Comparison of ENCODE assay signal across 23 cellular contexts in the genomic region with DNA sequence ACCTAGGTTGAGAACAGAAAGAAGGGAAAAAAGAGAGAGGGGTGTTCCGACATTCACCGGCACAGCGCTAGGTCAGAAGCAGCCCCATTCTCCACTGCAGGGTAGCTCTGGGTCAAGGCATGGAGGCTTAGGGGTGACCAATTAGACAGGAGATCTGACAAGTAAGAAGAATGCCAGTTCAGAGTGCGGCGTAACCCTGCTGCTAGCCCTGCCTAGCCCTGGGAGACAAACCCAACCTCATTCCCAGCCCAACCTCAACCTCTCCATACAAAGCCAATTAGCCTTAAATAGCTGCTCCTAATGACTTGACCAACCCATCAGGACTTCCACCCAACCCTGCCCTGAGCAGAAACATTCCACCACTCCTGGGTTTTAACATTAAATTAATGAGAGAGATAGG. TPM values are rescaled to one million over a fixed set of nuclear protein-coding genes. Genes with fewer than 3 reads are reported as not detected.
DNase-seq lines count a peak whose midpoint lies in the region; ATAC-seq and TF ChIP-seq lines count a peak whose summit lies in the region.
"Had no signal": no experiment of that assay in that cellular context is flagged by ENCODE, and none has a peak within 500 bp of the region (broad histone marks: within the 10 kb centered on the region; RNA-seq: fewer than 3 reads in every experiment).

No MANE protein-coding gene starts in this region.

- H3K36me3 ChIP-seq in breast epithelium (no peaks in the 10 kb centered on the region), rectal smooth muscle tissue (ENCODE audit: control insufficient read depth, insufficient read depth, low read length) (no peaks in the 10 kb centered on the region), uterus (no peaks in the 10 kb centered on the region), body of pancreas (replicated peaks in 1 of 2; ENCODE audit: insufficient read depth in 1 of 2, low read depth in 2 of 2) (no peaks in the 10 kb centered on the region)
- H3K36me3 ChIP-seq: left lung had no signal

- WGBS in body of pancreas, 2 donors = 92 to 93% methylated on average over 5 of the region's 5 CpGs

- CTCF ChIA-PET in MCF 10A (lab: Yijun Ruan, JAX) = interaction anchor here (0.6 to 38.6 kb wide), 10 partner anchors 9 to 650 kb away, joined by 3 to 981 read pairs (median 6); no protein-coding TSS in a partner anchor

- H3K4me1 ChIP-seq in breast epithelium (peaks cover 11 to 25% of the 10 kb centered on the region in 2 donors), rectal smooth muscle tissue (ENCODE audit: control insufficient read depth, insufficient read depth, low read length) (peaks cover 51% of the 10 kb centered on the region), uterus (peaks cover 0 to 9% of the 10 kb centered on the region in 2 donors), body of pancreas (peaks cover 5% of the 10 kb centered on the region)

- BruUV-seq in MCF 10A (replicated peaks; lab: Mats Ljungman, UMichigan) = no TSS peak

- DNase-seq in breast epithelium (ENCODE audit: low spot score in 2 of 2) (no peak), MCF 10A (ENCODE audit: unreplicated experiment) (no peak), uterus (no peak), body of pancreas (no peak)
- DNase-seq in activated CD8-positive, alpha-beta memory T cell treated with anti-CD3 and anti-CD28 coated beads, Interleukin-2, amount 50 U/mL, for 4 hours = no peak
- DNase-seq: activated CD8-positive, alpha-beta memory T cell treated with anti-CD3 and anti-CD28 coated beads for 24 hours; foreskin keratinocyte; left lung; naive B cell; NCI-H2029; SIG-M5 had no signal

- H3K27me3 Mint-ChIP-seq in MCF 10A (ENCODE audit: insufficient read depth, unreplicated experiment) = peaks cover 33% of the 10 kb centered on the region

- no peak for TF ChIP-seq CTCF in breast epithelium (IDR thresholded peaks at IDR 0.05)
- TF ChIP-seq CTCF in MCF 10A (IDR thresholded peaks at IDR 0.05; ENCODE audit: unreplicated experiment) = no peak
- no peak for TF ChIP-seq CTCF in uterus (IDR thresholded peaks at IDR 0.05)
- TF ChIP-seq CTCF in body of pancreas (IDR thresholded peaks at IDR 0.05) = no peak

- ATAC-seq in HG02981 (IDR thresholded peaks at IDR 0.05; ENCODE audit: unreplicated experiment) (no peak), body of pancreas (no peak)
- ATAC-seq: foreskin keratinocyte, K562, left lung, WTC11 had no signal

- H3K36me3 Mint-ChIP-seq in MCF 10A (ENCODE audit: insufficient read depth, unreplicated experiment) = no peaks in the 10 kb centered on the region
- H3K36me3 Mint-ChIP-seq: naive B cell, WTC11 had no signal

- intact Hi-C loops in breast epithelium (cut with DNase I; ENCODE audit: low total_unique reads) (no loop called here), MCF 10A (cut with micrococcal nuclease) (no loop called here), uterus (cut with DNase I; ENCODE audit: low total_unique reads) (no loop called here), body of pancreas (cut with DNase I) (loop anchor here (5.0 kb wide), 1 partner anchor 212 kb away; no protein-coding TSS in a partner anchor)

- H3K4me3 Mint-ChIP-seq in MCF 10A (ENCODE audit: unreplicated experiment) = no peak overlapping the region
- H3K4me3 Mint-ChIP-seq: activated T-helper 1 cell treated with anti-CD3 and anti-CD28 coated beads, Interleukin-12 subunit alpha, Interleukin-12 subunit beta, Interleukin-2, Interleukin-4 antibody, amounts not matched to agents 30 ng/mL and 10 ng/mL and 1 ng/mL, durations not matched to agents 14 hours and 24 hours and 36 hours; central memory CD8-positive, alpha-beta T cell; stimulated activated naive CD8-positive, alpha-beta T cell treated with anti-CD3 and anti-CD28 coated beads, Interleukin-15, Interleukin-2, amounts not matched to agents 100 ng/mL and 50 ng/mL, for 24 hours; WTC11 had no signal

- H3K27ac Mint-ChIP-seq in MCF 10A (ENCODE audit: low read depth, unreplicated experiment) = no peak overlapping the region
- H3K27ac Mint-ChIP-seq: activated T-helper 1 cell treated with anti-CD3 and anti-CD28 coated beads, Interleukin-12 subunit alpha, Interleukin-12 subunit beta, Interleukin-2, Interleukin-4 antibody, amounts not matched to agents 30 ng/mL and 10 ng/mL and 1 ng/mL, durations not matched to agents 14 hours and 24 hours and 36 hours; stimulated activated naive CD8-positive, alpha-beta T cell treated with anti-CD3 and anti-CD28 coated beads, Interleukin-15, Interleukin-2, amounts not matched to agents 100 ng/mL and 50 ng/mL, for 24 hours; WTC11 had no signal

- no peak overlapping the region for H3K9ac ChIP-seq in rectal smooth muscle tissue (ENCODE audit: low read length)

- H3K27me3 ChIP-seq in breast epithelium (no peaks in the 10 kb centered on the region), layer of hippocampus (ENCODE audit: control insufficient read depth, insufficient read depth, low read length) (no peaks in the 10 kb centered on the region), rectal smooth muscle tissue (ENCODE audit: control insufficient read depth, insufficient read depth, low read length) (no peaks in the 10 kb centered on the region), uterus (no peaks in the 10 kb centered on the region), body of pancreas (no peaks in the 10 kb centered on the region)
- H3K27me3 ChIP-seq: foreskin keratinocyte had no signal

- no peak for TF ChIP-seq POLR2A in breast epithelium (IDR thresholded peaks at IDR 0.05)
- no peak for TF ChIP-seq POLR2A in uterus (IDR thresholded peaks at IDR 0.05)
- TF ChIP-seq POLR2A in body of pancreas (IDR thresholded peaks at IDR 0.05) = no peak

- H3K4me3 ChIP-seq in breast epithelium (peak overlapping the region in 2 of 3 donors; percentile 57 to 65), rectal smooth muscle tissue (ENCODE audit: low read length) (peak overlapping the region; percentile 64), uterus (peak overlapping the region; percentile 64 to 68), body of pancreas (no peak overlapping the region)
- H3K4me3 ChIP-seq: K562, left lung had no signal

- no peaks in the 10 kb centered on the region for H3K9me3 Mint-ChIP-seq in MCF 10A (ENCODE audit: unreplicated experiment)
- H3K9me3 Mint-ChIP-seq: activated T-helper 1 cell treated with anti-CD3 and anti-CD28 coated beads, Interleukin-12 subunit alpha, Interleukin-12 subunit beta, Interleukin-2, Interleukin-4 antibody, amounts not matched to agents 30 ng/mL and 10 ng/mL and 1 ng/mL, durations not matched to agents 14 hours and 24 hours and 36 hours; central memory CD8-positive, alpha-beta T cell; naive B cell; stimulated activated naive CD8-positive, alpha-beta T cell treated with anti-CD3 and anti-CD28 coated beads, Interleukin-15, Interleukin-2, amounts not matched to agents 100 ng/mL and 50 ng/mL, for 24 hours; WTC11 had no signal

- POLR2A ChIA-PET in MCF 10A (lab: Yijun Ruan, JAX) = interaction anchor here (0.8 kb wide), 1 partner anchor 152 kb away, joined by 7 read pairs; no protein-coding TSS in a partner anchor

- H3K4me1 Mint-ChIP-seq in MCF 10A (ENCODE audit: insufficient read depth, unreplicated experiment) = peaks cover 20% of the 10 kb centered on the region

- H3K27ac ChIP-seq in breast epithelium = peak overlapping the region; percentile 84 to 87
- H3K27ac ChIP-seq in layer of hippocampus (ENCODE audit: low read depth, low read length) = peak overlapping the region; percentile 24
- H3K27ac ChIP-seq in rectal smooth muscle tissue (ENCODE audit: low read depth, low read length) = peak overlapping the region; percentile 96
- H3K27ac ChIP-seq in uterus = peak overlapping the region; percentile 91 to 98
- no peak overlapping the region for H3K27ac ChIP-seq in body of pancreas
- H3K27ac ChIP-seq: 22Rv1, foreskin keratinocyte had no signal

- no peaks in the 10 kb centered on the region for H3K9me3 ChIP-seq in breast epithelium
- H3K9me3 ChIP-seq in uterus = no peaks in the 10 kb centered on the region
- no peaks in the 10 kb centered on the region for H3K9me3 ChIP-seq in body of pancreas
- H3K9me3 ChIP-seq: left lung had no signal

RNA-seq across cellular contexts. Expression of a gene that starts 3.4 kb away (rescaled TPM):
- total RNA-seq in breast epithelium (100 to 1,000 TPM in 1 of 3 donors, 10 to 100 TPM in 2; 27.4 to 132 (median 42.0) TPM), MCF 10A (2022) (not detected in 2 replicates), uterus (100 to 1,000 TPM in 1 of 4 donors, 10 to 100 TPM in 2, 1 to 10 TPM in 1; 6.2 to 117 (median 56.6) TPM), body of pancreas (10 to 100 TPM; 14.8 to 28.0 TPM)
- total RNA-seq: activated T-helper 1 cell treated with anti-CD3 and anti-CD28 coated beads, Interleukin-12 subunit alpha, Interleukin-12 subunit beta, Interleukin-2, Interleukin-4 antibody, amounts not matched to agents 30 ng/mL and 10 ng/mL and 1 ng/mL, durations not matched to agents 14 hours and 24 hours and 36 hours; NCI-H460; T-helper 2 cell treated with Interferon-gamma antibody and Interleukin-4, amounts not matched to agents 100 ng/mL and 5 ng/mL, for 36 hours had no signal

RNA-seq across cellular contexts. Expression of a gene that starts 15.0 kb away (rescaled TPM):
- total RNA-seq in breast epithelium (not detected), MCF 10A (2022) (not detected in 2 replicates), uterus (not detected), body of pancreas (not detected)
- total RNA-seq: activated T-helper 1 cell treated with anti-CD3 and anti-CD28 coated beads, Interleukin-12 subunit alpha, Interleukin-12 subunit beta, Interleukin-2, Interleukin-4 antibody, amounts not matched to agents 30 ng/mL and 10 ng/mL and 1 ng/mL, durations not matched to agents 14 hours and 24 hours and 36 hours; foreskin keratinocyte; K562; left lung; NCI-H460; renal cortical epithelial cell; T-helper 2 cell treated with Interferon-gamma antibody and Interleukin-4, amounts not matched to agents 100 ng/mL and 5 ng/mL, for 36 hours had no signal

Comparison
In these comparisons a context has a peak if more than half of its experiments do, and no peak if none do; other contexts are left out.
1. H3K27ac ChIP-seq: peak in breast epithelium (2 of 2), layer of hippocampus (single experiment), rectal smooth muscle tissue (single experiment) and uterus (2 of 2); none in body of pancreas (0 of 4).
2. H3K4me3 ChIP-seq: peak in breast epithelium (2 of 3), rectal smooth muscle tissue (single experiment) and uterus (2 of 2); none in body of pancreas (0 of 2).